In genomic region chr7:111982804-111983203, GRCh38 we compare ENCODE assay signal across 20 cellular contexts.
A peak's percentile ranks its signal among the peaks of the same experiment; 100 is the strongest.
DNase-seq lines count a peak whose midpoint lies in the region; ATAC-seq and TF ChIP-seq lines count a peak whose summit lies in the region.
"Had no signal": no experiment of that assay in that cellular context is flagged by ENCODE, and none has a peak within 500 bp of the region (broad histone marks: within the 10 kb centered on the region; RNA-seq: fewer than 3 reads in every experiment).

No MANE protein-coding gene starts in this region.

- peak; percentile 22 for DNase-seq in HFFc6
- DNase-seq in brain microvascular endothelial cell = peak; percentile 53
- DNase-seq in fibroblast of villous mesenchyme (ENCODE audit: low read depth) = peak; percentile 58
- DNase-seq in GM19238 (ENCODE audit: insufficient read length, low spot score) = no peak
- DNase-seq: CD4-positive, alpha-beta memory T cell; DMS79 treated with DMSO at 0.1 percent for 48 hours; GF-D8; GOT3; Karpas-422; MM.1S; NCI-H1105; NCI-H1694 treated with DMSO at 0.1 percent for 48 hours; NCI-H446; NCI-H82; Peyer's patch; SHP77 treated with DMSO at 0.1 percent for 48 hours had no signal

- ATAC-seq in HG02885 (IDR thresholded peaks at IDR 0.05; ENCODE audit: poor library complexity, unreplicated experiment) (no peak), HG02981 (IDR thresholded peaks at IDR 0.05; ENCODE audit: unreplicated experiment) (no peak)

- in situ Hi-C loops in brain microvascular endothelial cell (cut with HindIII; ENCODE audit: low pct_ligation_motif_present, low sequenced_read_pairs) = no loop called here

- H3K9me3 Mint-ChIP-seq in HFFc6 = no peaks in the 10 kb centered on the region

- no peak overlapping the region for H3K27ac Mint-ChIP-seq in HFFc6
- H3K27ac Mint-ChIP-seq: B cell; CD4-positive, alpha-beta memory T cell had no signal

- peak overlapping the region; percentile 4 for H3K4me2 ChIP-seq in skeletal muscle satellite cell (ENCODE audit: low read length)

- no peak overlapping the region for H3K4me3 ChIP-seq in brain microvascular endothelial cell (ENCODE audit: low read depth, low read length)
- H3K4me3 ChIP-seq in fibroblast of villous mesenchyme (ENCODE audit: low read depth, low read length) = no peak overlapping the region
- no peak overlapping the region for H3K4me3 ChIP-seq in skeletal muscle satellite cell (ENCODE audit: low read length)
- H3K4me3 ChIP-seq: Peyer's patch had no signal

- no peak overlapping the region for H3K4me3 Mint-ChIP-seq in HFFc6
- H3K4me3 Mint-ChIP-seq: B cell; CD4-positive, alpha-beta memory T cell had no signal

- no peaks in the 10 kb centered on the region for H3K27me3 Mint-ChIP-seq in HFFc6 (ENCODE audit: insufficient read depth)
- H3K27me3 Mint-ChIP-seq: B cell had no signal

- H3K4me1 ChIP-seq in skeletal muscle satellite cell (ENCODE audit: control insufficient read depth, insufficient read depth, low read length) = peaks cover 34% of the 10 kb centered on the region
- H3K4me1 ChIP-seq: Peyer's patch had no signal

- peaks cover 43% of the 10 kb centered on the region for H3K4me1 Mint-ChIP-seq in HFFc6 (ENCODE audit: low read depth)
- H3K4me1 Mint-ChIP-seq: CD4-positive, alpha-beta memory T cell had no signal

- no peak for TF ChIP-seq CTCF in HFFc6 (IDR thresholded peaks at IDR 0.05)
- TF ChIP-seq CTCF in brain microvascular endothelial cell (IDR thresholded peaks at IDR 0.05; ENCODE audit: low read depth, low read length, missing control alignments) = no peak
- no peak for TF ChIP-seq CTCF in fibroblast of villous mesenchyme (IDR thresholded peaks at IDR 0.05; ENCODE audit: insufficient read depth, low read depth, low read length)

- no peaks in the 10 kb centered on the region for H3K9me3 ChIP-seq in skeletal muscle satellite cell (replicated peaks; ENCODE audit: low read length)
- H3K9me3 ChIP-seq: Peyer's patch had no signal

- 0 out of 2 replicates have a peak, but pooled peaks cover 9% of the 10 kb centered on the region for H3K36me3 Mint-ChIP-seq in HFFc6 (ENCODE audit: low read depth)
- H3K36me3 Mint-ChIP-seq: CD4-positive, alpha-beta memory T cell had no signal

- H3K9ac ChIP-seq in skeletal muscle satellite cell (ENCODE audit: low read depth, low read length) = peak overlapping the region; percentile 23

- H3K36me3 ChIP-seq in brain microvascular endothelial cell (replicated peaks) = no peaks in the 10 kb centered on the region
- H3K36me3 ChIP-seq in skeletal muscle satellite cell (ENCODE audit: insufficient read depth, low read length) = no peaks in the 10 kb centered on the region
- H3K36me3 ChIP-seq: Peyer's patch had no signal

- no peaks in the 10 kb centered on the region for H3K27me3 ChIP-seq in brain microvascular endothelial cell (replicated peaks)
- H3K27me3 ChIP-seq in skeletal muscle satellite cell (ENCODE audit: control insufficient read depth, insufficient read depth, low read length) = no peaks in the 10 kb centered on the region
- H3K27me3 ChIP-seq: Peyer's patch had no signal

- peak overlapping the region; percentile 58 for H3K27ac ChIP-seq in brain microvascular endothelial cell
- H3K27ac ChIP-seq: Peyer's patch had no signal
